17 cellular contexts compared by ENCODE assay signal in genomic region chr15:47803767-47804166, GRCh38.
DNase-seq lines count a peak whose midpoint lies in the region; ATAC-seq and TF ChIP-seq lines count a peak whose summit lies in the region.
"Had no signal": no experiment of that assay in that cellular context is flagged by ENCODE, and none has a peak within 500 bp of the region (broad histone marks: within the 10 kb centered on the region; RNA-seq: fewer than 3 reads in every experiment).

No MANE protein-coding gene starts in this region.

- H2AFZ ChIP-seq in mammary epithelial cell (ENCODE audit: low read depth, low read length): no peak overlapping the region

- H3K4me3 ChIP-seq in mammary epithelial cell (replicated peaks in 1 of 3; ENCODE audit: insufficient read depth in 1 of 3, low read depth in 2 of 3, low read length in 3 of 3): no peak overlapping the region
- H3K4me3 ChIP-seq: BLaER1, K562 had no signal

- H3K4me1 Mint-ChIP-seq in activated T-helper 1 cell treated with anti-CD3 and anti-CD28 coated beads, Interleukin-12 subunit alpha, Interleukin-12 subunit beta, Interleukin-2, Interleukin-4 antibody, amounts not matched to agents 30 ng/mL and 10 ng/mL and 1 ng/mL, durations not matched to agents 14 hours and 24 hours and 36 hours (ENCODE audit: low read depth): no peaks in the 10 kb centered on the region
- H3K4me1 Mint-ChIP-seq: CD8-positive, alpha-beta memory T cell had no signal

- no peaks in the 10 kb centered on the region for H3K27me3 ChIP-seq in mammary epithelial cell (ENCODE audit: insufficient read depth, low read length)
- H3K27me3 ChIP-seq: BLaER1 had no signal

- no peak overlapping the region for H3K9ac ChIP-seq in mammary epithelial cell (ENCODE audit: insufficient read depth, low read length)
- H3K9ac ChIP-seq: BLaER1 had no signal

- H3K4me1 ChIP-seq in mammary epithelial cell (ENCODE audit: insufficient read depth, low read length): peaks cover 16% of the 10 kb centered on the region

- H3K27ac ChIP-seq in mammary epithelial cell (ENCODE audit: insufficient read depth, low read depth, low read length): no peak overlapping the region
- H3K27ac ChIP-seq: 22Rv1, BLaER1 had no signal

- CTCF ChIA-PET in mammary epithelial cell (lab: Charles Lee; ENCODE audit: low non-redundant PET): no interaction called here

- dilution Hi-C loops in mammary epithelial cell (cut with HindIII; ENCODE audit: low sequenced_read_pairs): no loop called here

- H3K36me3 ChIP-seq in mammary epithelial cell (ENCODE audit: insufficient read depth, low read length): no peaks in the 10 kb centered on the region
- H3K36me3 ChIP-seq: BLaER1 had no signal

- ATAC-seq in GM21825 (IDR thresholded peaks at IDR 0.05; ENCODE audit: unreplicated experiment): no peak
- ATAC-seq: K562 had no signal

- DNase-seq in NCI-H82 (lab: John Stamatoyannopoulos, UW) (peak; percentile 23), NCI-H82 treated with DMSO at 0.1 percent for 48 hours (lab: John Stamatoyannopoulos, UW; ENCODE audit: unreplicated experiment) (no peak), mammary epithelial cell (peak; percentile 65), fibroblast of peridontal ligament (ENCODE audit: extremely low read depth) (peak; percentile 45), stromal cell of bone marrow (ENCODE audit: low read depth) (peak; percentile 37), NOMO-1 treated with DMSO at 0.1 percent for 48 hours (lab: John Stamatoyannopoulos, UW; ENCODE audit: unreplicated experiment) (no peak)
- DNase-seq in activated T-helper 1 cell treated with anti-CD3 and anti-CD28 coated beads, Interleukin-12 subunit alpha, Interleukin-12 subunit beta, Interleukin-2, Interleukin-4 antibody, amounts not matched to agents 30 ng/mL and 10 ng/mL and 1 ng/mL, durations not matched to agents 14 hours and 24 hours and 36 hours (ENCODE audit: low spot score): no peak
- DNase-seq: CD8-positive, alpha-beta memory T cell; HFFc6; NCI-H1048; NCI-H1436 treated with DMSO at 0.1 percent for 48 hours; NCI-H2029 treated with DMSO at 0.1 percent for 48 hours; NCI-H774 had no signal

- no TSS peak for BruUV-seq in mammary epithelial cell (replicated peaks; lab: Mats Ljungman, UMichigan)

- H4K20me1 ChIP-seq in mammary epithelial cell (ENCODE audit: insufficient read depth, low read length): no peaks in the 10 kb centered on the region
- H4K20me1 ChIP-seq: BLaER1 had no signal

- intact Hi-C loops in mammary epithelial cell (cut with micrococcal nuclease): loop anchor here (5.0 to 10.0 kb wide), 2 partner anchors 86 to 419 kb away; partner anchors contain the start of gene SEMA6D
- intact Hi-C loops in activated T-helper 1 cell treated with anti-CD3 and anti-CD28 coated beads, Interleukin-12 subunit alpha, Interleukin-12 subunit beta, Interleukin-2, Interleukin-4 antibody, amounts not matched to agents 30 ng/mL and 10 ng/mL and 1 ng/mL, durations not matched to agents 14 hours and 24 hours and 36 hours (cut with micrococcal nuclease): no loop called here

- H3K4me2 ChIP-seq in mammary epithelial cell (ENCODE audit: insufficient read depth, low read depth, low read length): no peak overlapping the region
- H3K4me2 ChIP-seq: BLaER1 had no signal

- H3K27me3 Mint-ChIP-seq in activated T-helper 1 cell treated with anti-CD3 and anti-CD28 coated beads, Interleukin-12 subunit alpha, Interleukin-12 subunit beta, Interleukin-2, Interleukin-4 antibody, amounts not matched to agents 30 ng/mL and 10 ng/mL and 1 ng/mL, durations not matched to agents 14 hours and 24 hours and 36 hours (ENCODE audit: insufficient read depth): peaks cover 9% of the 10 kb centered on the region
- H3K27me3 Mint-ChIP-seq: CD8-positive, alpha-beta memory T cell had no signal

- no peaks in the 10 kb centered on the region for H3K79me2 ChIP-seq in mammary epithelial cell (ENCODE audit: insufficient read depth, low read length)

- no peaks in the 10 kb centered on the region for H3K36me3 Mint-ChIP-seq in activated T-helper 1 cell treated with anti-CD3 and anti-CD28 coated beads, Interleukin-12 subunit alpha, Interleukin-12 subunit beta, Interleukin-2, Interleukin-4 antibody, amounts not matched to agents 30 ng/mL and 10 ng/mL and 1 ng/mL, durations not matched to agents 14 hours and 24 hours and 36 hours (ENCODE audit: low read depth)
- H3K36me3 Mint-ChIP-seq: CD8-positive, alpha-beta memory T cell had no signal

- 66% methylated on average over 2 of the region's 2 CpGs for WGBS in mammary epithelial cell (ENCODE audit: low coverage, missing lambda C conversion rate)

- no peak for TF ChIP-seq CTCF in mammary epithelial cell (conservative IDR thresholded peaks at IDR 0.05 in 1 of 2, IDR thresholded peaks at IDR 0.05 in 1 of 2; ENCODE audit: extremely low read depth in 1 of 2, insufficient read depth in 1 of 2, low read depth in 1 of 2, low read length in 2 of 2)

- in situ Hi-C loops in mammary epithelial cell (cut with MboI; ENCODE audit: low sequenced_read_pairs in 2 of 2): no loop called here

- no peak overlapping the region for H3K27ac Mint-ChIP-seq in activated T-helper 1 cell treated with anti-CD3 and anti-CD28 coated beads, Interleukin-12 subunit alpha, Interleukin-12 subunit beta, Interleukin-2, Interleukin-4 antibody, amounts not matched to agents 30 ng/mL and 10 ng/mL and 1 ng/mL, durations not matched to agents 14 hours and 24 hours and 36 hours
- H3K27ac Mint-ChIP-seq: CD8-positive, alpha-beta memory T cell; HFFc6 had no signal

- H3K9me3 Mint-ChIP-seq in activated T-helper 1 cell treated with anti-CD3 and anti-CD28 coated beads, Interleukin-12 subunit alpha, Interleukin-12 subunit beta, Interleukin-2, Interleukin-4 antibody, amounts not matched to agents 30 ng/mL and 10 ng/mL and 1 ng/mL, durations not matched to agents 14 hours and 24 hours and 36 hours: no peaks in the 10 kb centered on the region
- H3K9me3 Mint-ChIP-seq: HFFc6 had no signal

- no peaks in the 10 kb centered on the region for H3K9me3 ChIP-seq in mammary epithelial cell (replicated peaks; ENCODE audit: insufficient read depth, low read length)
- H3K9me3 ChIP-seq: BLaER1 had no signal

- no peak overlapping the region for H3K4me3 Mint-ChIP-seq in activated T-helper 1 cell treated with anti-CD3 and anti-CD28 coated beads, Interleukin-12 subunit alpha, Interleukin-12 subunit beta, Interleukin-2, Interleukin-4 antibody, amounts not matched to agents 30 ng/mL and 10 ng/mL and 1 ng/mL, durations not matched to agents 14 hours and 24 hours and 36 hours
- H3K4me3 Mint-ChIP-seq: CD8-positive, alpha-beta memory T cell; HFFc6 had no signal

Comparison
In these comparisons a context has a peak if more than half of its experiments do, and no peak if none do; other contexts are left out.
1. DNase-seq: peak in NCI-H82 (single experiment), mammary epithelial cell (single experiment), fibroblast of peridontal ligament (single experiment) and stromal cell of bone marrow (single experiment); none in NCI-H82 treated with DMSO at 0.1 percent for 48 hours (single experiment), activated T-helper 1 cell treated with anti-CD3 and anti-CD28 coated beads, Interleukin-12 subunit alpha, Interleukin-12 subunit beta, Interleukin-2, Interleukin-4 antibody, amounts not matched to agents 30 ng/mL and 10 ng/mL and 1 ng/mL, durations not matched to agents 14 hours and 24 hours and 36 hours (single experiment) and NOMO-1 treated with DMSO at 0.1 percent for 48 hours (single experiment).